33 cellular contexts compared by ENCODE assay signal in genomic region chr14:103027451-103027850, GRCh38. TPM values are rescaled to one million over a fixed set of nuclear protein-coding genes. Genes with fewer than 3 reads are reported as not detected.
"Had no signal": no experiment of that assay in that cellular context is flagged by ENCODE, and none has a peak within 500 bp of the region (broad histone marks: within the 10 kb centered on the region; RNA-seq: fewer than 3 reads in every experiment).

No MANE protein-coding gene starts in this region.

- H3K27me3 Mint-ChIP-seq: activated T-helper 17 cell treated with anti-CD3 and anti-CD28 coated beads, Interleukin-2, amount 50 U/mL, for 72 hours had no signal

- H3K9me3 ChIP-seq: body of pancreas, gastrocnemius medialis had no signal

- ATAC-seq: activated T-cell treated with anti-CD3 and anti-CD28 coated beads, Interleukin-2, amount 50 U/mL, for 4 hours; activated T-helper 17 cell treated with anti-CD3 and anti-CD28 coated beads, Interleukin-2, amount 50 U/mL, for 72 hours; body of pancreas; foreskin keratinocyte; gastrocnemius medialis; heart left ventricle; T-cell; WTC11 had no signal

- H3K4me3 ChIP-seq: body of pancreas, gastrocnemius medialis, heart left ventricle had no signal

- H3K27me3 ChIP-seq: body of pancreas, foreskin keratinocyte, gastrocnemius medialis, heart left ventricle had no signal

- FAIRE-seq: colon had no signal

- H3K4me3 Mint-ChIP-seq: activated CD4-positive, alpha-beta memory T cell treated with anti-CD3 and anti-CD28 coated beads, Interleukin-2, amount 10 ng/mL, durations not matched to agents 7 days and 5 days; activated CD4-positive, alpha-beta T cell treated with anti-CD3 and anti-CD28 coated beads, Interleukin-2, amount 10 ng/mL, durations not matched to agents 7 days and 5 days; activated naive CD8-positive, alpha-beta T cell; activated T-cell treated with anti-CD3 and anti-CD28 coated beads, Interleukin-2, amount 50 U/mL, for 4 hours; activated T-helper 17 cell treated with anti-CD3 and anti-CD28 coated beads, Interleukin-2, amount 50 U/mL, for 72 hours; endodermal cell; T-cell; T-helper 1 cell treated with Interleukin-12 subunit alpha and Interleukin-12 subunit beta and Interleukin-4 antibody, amounts not matched to agents 30 μg/mL and 1 μg/mL, for 36 hours; WTC11 had no signal

- H3K27ac Mint-ChIP-seq: activated CD4-positive, alpha-beta memory T cell treated with anti-CD3 and anti-CD28 coated beads, Interleukin-2, amount 10 ng/mL, durations not matched to agents 7 days and 5 days; activated CD4-positive, alpha-beta T cell treated with anti-CD3 and anti-CD28 coated beads, Interleukin-2, amount 10 ng/mL, durations not matched to agents 7 days and 5 days; activated naive CD8-positive, alpha-beta T cell; activated T-helper 17 cell treated with anti-CD3 and anti-CD28 coated beads, Interleukin-2, amount 50 U/mL, for 72 hours; endodermal cell; T-cell; T-helper 1 cell treated with Interleukin-12 subunit alpha and Interleukin-12 subunit beta and Interleukin-4 antibody, amounts not matched to agents 30 μg/mL and 1 μg/mL, for 36 hours; WTC11 had no signal

- H3K36me3 ChIP-seq: gastrocnemius medialis, heart left ventricle had no signal

- H3K27ac ChIP-seq: body of pancreas, foreskin keratinocyte, gastrocnemius medialis, heart left ventricle had no signal

- H3K9me3 Mint-ChIP-seq: activated CD4-positive, alpha-beta T cell treated with anti-CD3 and anti-CD28 coated beads, Interleukin-2, amount 10 ng/mL, durations not matched to agents 7 days and 5 days; activated T-helper 17 cell treated with anti-CD3 and anti-CD28 coated beads, Interleukin-2, amount 50 U/mL, for 72 hours; T-cell; T-helper 1 cell treated with Interleukin-12 subunit alpha and Interleukin-12 subunit beta and Interleukin-4 antibody, amounts not matched to agents 30 μg/mL and 1 μg/mL, for 36 hours had no signal

- DNase-seq: activated CD4-positive, alpha-beta memory T cell treated with anti-CD3 and anti-CD28 coated beads, Interleukin-2, amount 10 ng/mL, durations not matched to agents 7 days and 5 days; activated CD4-positive, alpha-beta T cell treated with anti-CD3 and anti-CD28 coated beads for 1 hour; activated CD4-positive, alpha-beta T cell treated with anti-CD3 and anti-CD28 coated beads for 4 hours; activated CD4-positive, alpha-beta T cell treated with anti-CD3 and anti-CD28 coated beads, Interleukin-2, amount 10 ng/mL, durations not matched to agents 7 days and 5 days; activated CD4-positive, alpha-beta T cell treated with anti-CD3 and anti-CD28 coated beads, Interleukin-2, amount 50 U/mL, for 4 hours; activated CD8-positive, alpha-beta memory T cell treated with anti-CD3 and anti-CD28 coated beads, Interleukin-2, amount 50 U/mL, for 48 hours; activated effector memory CD4-positive, alpha-beta T cell treated with Interleukin-2 at 50 U/mL for 16 hours; activated gamma-delta T cell treated with Interleukin-2 at 50 U/mL for 16 hours; activated naive CD4-positive, alpha-beta T cell treated with anti-CD3 and anti-CD28 coated beads, Interleukin-2, amount 50 U/mL, for 16 hours; activated naive CD4-positive, alpha-beta T cell treated with Interleukin-2 at 50 U/mL for 16 hours; activated T-cell treated with anti-CD3 and anti-CD28 coated beads for 4 hours; activated T-cell treated with anti-CD3 and anti-CD28 coated beads, Interleukin-2, amount 50 U/mL, for 4 hours; amniotic stem cell; body of pancreas; caudate nucleus; cortex of kidney; dermis blood vessel endothelial cell; effector CD8-positive, alpha-beta T cell; endodermal cell; foreskin keratinocyte; gastrocnemius medialis; glutamatergic neuron; heart left ventricle; T-cell had no signal

- H3K4me1 Mint-ChIP-seq: activated CD4-positive, alpha-beta memory T cell treated with anti-CD3 and anti-CD28 coated beads, Interleukin-2, amount 10 ng/mL, durations not matched to agents 7 days and 5 days; activated CD4-positive, alpha-beta T cell treated with anti-CD3 and anti-CD28 coated beads, Interleukin-2, amount 10 ng/mL, durations not matched to agents 7 days and 5 days; activated T-helper 17 cell treated with anti-CD3 and anti-CD28 coated beads, Interleukin-2, amount 50 U/mL, for 72 hours had no signal

- H3K36me3 Mint-ChIP-seq: activated naive CD8-positive, alpha-beta T cell; T-cell had no signal

RNA-seq across cellular contexts. Expression of gene LBHD2, which starts 56.6 kb away (rescaled TPM):
- total RNA-seq: activated CD4-positive, alpha-beta memory T cell treated with anti-CD3 and anti-CD28 coated beads, Interleukin-2, amount 10 ng/mL, durations not matched to agents 7 days and 5 days; activated CD4-positive, alpha-beta T cell treated with anti-CD3 and anti-CD28 coated beads, Interleukin-2, amount 10 ng/mL, durations not matched to agents 7 days and 5 days; activated T-cell treated with anti-CD3 and anti-CD28 coated beads, Interleukin-2, amount 50 U/mL, for 4 hours; activated T-helper 17 cell treated with anti-CD3 and anti-CD28 coated beads, Interleukin-2, amount 50 U/mL, for 72 hours; aorta; body of pancreas; chondrocyte; dermis blood vessel endothelial cell; endodermal cell; epithelial cell of proximal tubule; esophagus mucosa; foreskin keratinocyte; gastrocnemius medialis; heart left ventricle; T-cell; WTC11 had no signal
- polyA plus RNA-seq: aorta, foreskin keratinocyte had no signal
